In the genomic region with DNA sequence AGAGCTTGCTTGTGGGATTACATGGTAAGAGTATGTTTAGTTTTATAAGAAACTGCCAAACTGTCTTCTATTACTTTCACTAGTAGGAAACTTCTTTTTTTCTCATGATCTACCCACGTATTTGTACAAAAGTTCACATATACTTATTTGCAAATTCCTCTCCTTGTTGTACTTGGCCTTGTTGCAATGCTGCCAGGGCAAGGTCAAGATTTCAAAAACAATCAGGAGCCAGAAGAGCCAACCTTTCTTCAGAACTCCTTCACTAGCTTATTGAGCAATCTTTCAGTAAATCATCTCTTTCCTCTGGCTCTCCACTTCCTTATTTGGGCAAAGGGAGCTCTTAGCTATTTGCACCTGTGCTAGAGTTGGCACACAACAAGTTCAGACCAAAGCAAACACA, we compare ENCODE assay signal across 1 cellular context.
A peak's percentile ranks its signal among the peaks of the same experiment; 100 is the strongest.
TF ChIP-seq lines count a peak whose summit lies in the region.

No MANE protein-coding gene starts in this region.

TF ChIP-seq in GM12878, 131 proteins besides CTCF, POLR2A, EP300 and RAD21:
- TF ChIP-seq SPI1 (IDR thresholded peaks at IDR 0.05; ENCODE audit: borderline replicate concordance, insufficient read depth, low read depth, low read length) (peak; percentile 44; the same call in 1 of the 2 replicates), SRF (IDR thresholded peaks at IDR 0.05; ENCODE audit: low read depth in 2 of 2, low read length in 2 of 2) (peak; percentile 79 to 94)
- TF ChIP-seq, protein P1, sequence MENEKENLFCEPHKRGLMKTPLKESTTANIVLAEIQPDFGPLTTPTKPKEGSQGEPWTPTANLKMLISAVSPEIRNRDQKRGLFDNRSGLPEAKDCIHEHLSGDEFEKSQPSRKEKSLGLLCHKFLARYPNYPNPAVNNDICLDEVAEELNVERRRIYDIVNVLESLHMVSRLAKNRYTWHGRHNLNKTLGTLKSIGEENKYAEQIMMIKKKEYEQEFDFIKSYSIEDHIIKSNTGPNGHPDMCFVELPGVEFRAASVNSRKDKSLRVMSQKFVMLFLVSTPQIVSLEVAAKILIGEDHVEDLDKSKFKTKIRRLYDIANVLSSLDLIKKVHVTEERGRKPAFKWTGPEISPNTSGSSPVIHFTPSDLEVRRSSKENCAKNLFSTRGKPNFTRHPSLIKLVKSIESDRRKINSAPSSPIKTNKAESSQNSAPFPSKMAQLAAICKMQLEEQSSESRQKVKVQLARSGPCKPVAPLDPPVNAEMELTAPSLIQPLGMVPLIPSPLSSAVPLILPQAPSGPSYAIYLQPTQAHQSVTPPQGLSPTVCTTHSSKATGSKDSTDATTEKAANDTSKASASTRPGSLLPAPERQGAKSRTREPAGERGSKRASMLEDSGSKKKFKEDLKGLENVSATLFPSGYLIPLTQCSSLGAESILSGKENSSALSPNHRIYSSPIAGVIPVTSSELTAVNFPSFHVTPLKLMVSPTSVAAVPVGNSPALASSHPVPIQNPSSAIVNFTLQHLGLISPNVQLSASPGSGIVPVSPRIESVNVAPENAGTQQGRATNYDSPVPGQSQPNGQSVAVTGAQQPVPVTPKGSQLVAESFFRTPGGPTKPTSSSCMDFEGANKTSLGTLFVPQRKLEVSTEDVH (IDR thresholded peaks at IDR 0.05; ENCODE audit: low read depth, partially characterized antibody) = no peak
- TF ChIP-seq, protein P2, sequence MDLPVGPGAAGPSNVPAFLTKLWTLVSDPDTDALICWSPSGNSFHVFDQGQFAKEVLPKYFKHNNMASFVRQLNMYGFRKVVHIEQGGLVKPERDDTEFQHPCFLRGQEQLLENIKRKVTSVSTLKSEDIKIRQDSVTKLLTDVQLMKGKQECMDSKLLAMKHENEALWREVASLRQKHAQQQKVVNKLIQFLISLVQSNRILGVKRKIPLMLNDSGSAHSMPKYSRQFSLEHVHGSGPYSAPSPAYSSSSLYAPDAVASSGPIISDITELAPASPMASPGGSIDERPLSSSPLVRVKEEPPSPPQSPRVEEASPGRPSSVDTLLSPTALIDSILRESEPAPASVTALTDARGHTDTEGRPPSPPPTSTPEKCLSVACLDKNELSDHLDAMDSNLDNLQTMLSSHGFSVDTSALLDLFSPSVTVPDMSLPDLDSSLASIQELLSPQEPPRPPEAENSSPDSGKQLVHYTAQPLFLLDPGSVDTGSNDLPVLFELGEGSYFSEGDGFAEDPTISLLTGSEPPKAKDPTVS (IDR thresholded peaks at IDR 0.05; ENCODE audit: low read depth, low read length) = no peak
